Comparison of ENCODE assay signal across 8 cellular contexts in the genomic region with DNA sequence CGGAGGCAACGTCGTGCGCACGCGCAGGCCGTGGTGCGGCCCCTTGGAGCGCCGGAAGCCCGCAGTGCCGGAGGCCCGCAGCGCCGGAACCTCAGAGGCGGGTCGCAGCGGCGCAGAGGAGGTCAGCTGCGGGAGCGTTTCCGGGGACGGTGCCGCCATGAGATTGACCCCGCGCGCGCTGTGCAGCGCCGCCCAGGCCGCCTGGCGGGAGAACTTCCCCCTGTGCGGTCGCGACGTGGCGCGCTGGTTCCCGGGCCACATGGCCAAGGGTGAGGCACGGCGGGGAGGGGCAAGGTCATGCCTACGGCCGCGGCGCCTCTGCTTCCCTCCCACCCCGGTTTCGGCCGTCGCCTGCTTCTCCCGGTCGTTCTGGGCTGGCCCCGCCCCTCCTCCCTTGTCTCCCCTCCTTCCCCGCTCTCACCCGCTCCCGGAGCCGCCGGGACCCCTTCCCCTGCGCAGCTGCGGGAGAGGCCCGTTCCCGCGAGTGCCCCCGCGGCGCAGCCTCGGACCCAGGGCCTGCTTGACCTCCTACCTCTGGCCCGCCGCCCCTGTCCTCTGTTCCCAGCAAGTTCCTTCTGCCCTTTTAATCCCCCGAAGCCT. TPM values are rescaled to one million over a fixed set of nuclear protein-coding genes. Genes with fewer than 3 reads are reported as not detected.
DNase-seq lines count a peak whose midpoint lies in the region; ATAC-seq, FAIRE-seq and TF ChIP-seq lines count a peak whose summit lies in the region.

A gene with protein sequence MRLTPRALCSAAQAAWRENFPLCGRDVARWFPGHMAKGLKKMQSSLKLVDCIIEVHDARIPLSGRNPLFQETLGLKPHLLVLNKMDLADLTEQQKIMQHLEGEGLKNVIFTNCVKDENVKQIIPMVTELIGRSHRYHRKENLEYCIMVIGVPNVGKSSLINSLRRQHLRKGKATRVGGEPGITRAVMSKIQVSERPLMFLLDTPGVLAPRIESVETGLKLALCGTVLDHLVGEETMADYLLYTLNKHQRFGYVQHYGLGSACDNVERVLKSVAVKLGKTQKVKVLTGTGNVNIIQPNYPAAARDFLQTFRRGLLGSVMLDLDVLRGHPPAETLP (plus strand): TSS at position 94 of the 600 bp plus-strand sequence. CDS start 64 bp downstream, at position 158.

- H3K4me3 Mint-ChIP-seq in progenitor cell of endocrine pancreas (ENCODE audit: low read depth) = peak within 1 kb of the TSS; percentile 92

- peak within 1 kb of the TSS; percentile 98 for H3K27ac Mint-ChIP-seq in progenitor cell of endocrine pancreas

- DNase-seq in NCI-H1092 (lab: John Stamatoyannopoulos, UW) (peak; percentile 86), SW480 (ENCODE audit: low spot score) (peak; percentile 89), amniotic stem cell (lab: John Stamatoyannopoulos, UW) (peak; percentile 79), left cardiac atrium (peak; percentile 96), progenitor cell of endocrine pancreas (ENCODE audit: low spot score, unreplicated experiment) (peak; percentile 94), urothelium cell line (ENCODE audit: low spot score) (peak; percentile 96)

- ATAC-seq in HG02610 (IDR thresholded peaks at IDR 0.05; ENCODE audit: unreplicated experiment) (peak; percentile 68), left cardiac atrium (peak; percentile 97 to 99)

- peak; percentile 24 for TF ChIP-seq CTCF in GM12873 (IDR thresholded peaks at IDR 0.05; ENCODE audit: insufficient read depth, low read depth, low read length, missing control alignments)
- TF ChIP-seq CTCF in progenitor cell of endocrine pancreas (IDR thresholded peaks at IDR 0.05; ENCODE audit: unreplicated experiment) = peak; percentile 29

- H3K4me1 Mint-ChIP-seq in progenitor cell of endocrine pancreas (ENCODE audit: low read depth) = peaks cover 8% of the 10 kb centered on the region

- H3K36me3 Mint-ChIP-seq in progenitor cell of endocrine pancreas (ENCODE audit: insufficient read depth) = peaks cover 7% of the 10 kb centered on the region

- FAIRE-seq in urothelium cell line (lab: Jason Lieb, UNC) = peak; percentile 48

- H3K27me3 Mint-ChIP-seq in progenitor cell of endocrine pancreas = no peaks in the 10 kb centered on the region

- intact Hi-C loops in left cardiac atrium (cut with DNase I) = loop anchor here in 1 of 2 donors (2.0 kb wide), 1 partner anchor 65 kb away; no protein-coding TSS in a partner anchor

- no peaks in the 10 kb centered on the region for H3K9me3 Mint-ChIP-seq in progenitor cell of endocrine pancreas (ENCODE audit: low read depth)

RNA-seq across cellular contexts. Expression of the gene that starts here (rescaled TPM):
- 10 to 100 TPM; 18.8 to 23.2 TPM for total RNA-seq in left cardiac atrium
- 137 and 139 TPM in 2 replicates for total RNA-seq in progenitor cell of endocrine pancreas

Comparison
In these comparisons a context has a peak if more than half of its experiments do, and no peak if none do; other contexts are left out.
1. Peak in every context shown above with its lines: DNase-seq and ATAC-seq.